13 cellular contexts compared by ENCODE assay signal in genomic region chr6:68313911-68314310, GRCh38.
DNase-seq lines count a peak whose midpoint lies in the region; ATAC-seq, FAIRE-seq and TF ChIP-seq lines count a peak whose summit lies in the region.
"Had no signal": no experiment of that assay in that cellular context is flagged by ENCODE, and none has a peak within 500 bp of the region (broad histone marks: within the 10 kb centered on the region; RNA-seq: fewer than 3 reads in every experiment).

No MANE protein-coding gene starts in this region.

- no peaks in the 10 kb centered on the region for H3K9me3 ChIP-seq in SU-DHL-6 (ENCODE audit: insufficient read depth, low read length)
- no peaks in the 10 kb centered on the region for H3K9me3 ChIP-seq in hepatocyte (ENCODE audit: low read depth)
- no peaks in the 10 kb centered on the region for H3K9me3 ChIP-seq in spleen

- no peak overlapping the region for H3K4me3 ChIP-seq in SU-DHL-6 (ENCODE audit: insufficient read depth, low read length, poor library complexity, severe bottlenecking)
- H3K4me3 ChIP-seq in hepatocyte, result no peak overlapping the region
- H3K4me3 ChIP-seq in spleen, result no peak overlapping the region

- 61% methylated on average over 1 of the region's 1 CpG for WGBS in hepatocyte (ENCODE audit: low lambda C conversion rate, missing lambda C conversion rate)
- 54 to 75% (median 64%) methylated on average over 1 of the region's 1 CpG for WGBS in spleen, 5 donors

- ATAC-seq in HG02885 (IDR thresholded peaks at IDR 0.05; ENCODE audit: poor library complexity, unreplicated experiment) (peak; percentile 51), HG03571 (IDR thresholded peaks at IDR 0.05; ENCODE audit: unreplicated experiment) (no peak)

- H3K9me2 ChIP-seq in SU-DHL-6 (replicated peaks; ENCODE audit: insufficient read depth, low read length), result no peaks in the 10 kb centered on the region
- no peaks in the 10 kb centered on the region for H3K9me2 ChIP-seq in hepatocyte (replicated peaks; ENCODE audit: insufficient read depth)

- TF ChIP-seq POLR2A in spleen (IDR thresholded peaks at IDR 0.05), result no peak

- H2AFZ ChIP-seq in SU-DHL-6 (ENCODE audit: low read depth, low read length, severe bottlenecking), result peak overlapping the region; percentile 35
- H2AFZ ChIP-seq in hepatocyte, result no peak overlapping the region

- H3K4me2 ChIP-seq in SU-DHL-6 (ENCODE audit: low read depth, low read length, poor library complexity, severe bottlenecking) (no peak overlapping the region), hepatocyte (no peak overlapping the region)

- H3K27ac ChIP-seq in SU-DHL-6 (ENCODE audit: low read depth, low read length), result no peak overlapping the region
- no peak overlapping the region for H3K27ac ChIP-seq in hepatocyte
- no peak overlapping the region for H3K27ac ChIP-seq in spleen

- H3K9ac ChIP-seq in SU-DHL-6 (ENCODE audit: low read length), result no peak overlapping the region

- H3F3A ChIP-seq in SU-DHL-6 (ENCODE audit: insufficient read depth), result no peaks in the 10 kb centered on the region

- DNase-seq in D721Med (ENCODE audit: insufficient read length, low spot score) (no peak), hepatocyte (ENCODE audit: low spot score) (no peak), kidney tubule cell (ENCODE audit: low spot score) (no peak), spleen (no peak), NCI-H510A (lab: John Stamatoyannopoulos, UW) (no peak)
- DNase-seq: caudate nucleus, Karpas-422, NCI-H526 treated with DMSO at 0.1 percent for 48 hours, posterior cingulate gyrus, substantia nigra had no signal

- H3K27me3 ChIP-seq in SU-DHL-6 (ENCODE audit: low read length) (no peaks in the 10 kb centered on the region), hepatocyte (no peaks in the 10 kb centered on the region), spleen (replicated peaks in 1 of 7) (no peaks in the 10 kb centered on the region)

- no peaks in the 10 kb centered on the region for H4K20me1 ChIP-seq in SU-DHL-6 (ENCODE audit: low read depth, low read length)
- no peaks in the 10 kb centered on the region for H4K20me1 ChIP-seq in hepatocyte (ENCODE audit: insufficient read depth, poor library complexity, severe bottlenecking)

- H3K4me1 ChIP-seq in hepatocyte (ENCODE audit: insufficient read depth), result no peaks in the 10 kb centered on the region
- H3K4me1 ChIP-seq in spleen, result no peaks in the 10 kb centered on the region

- no peaks in the 10 kb centered on the region for H3K36me3 ChIP-seq in SU-DHL-6 (ENCODE audit: low read length)
- H3K36me3 ChIP-seq in hepatocyte (replicated peaks; ENCODE audit: insufficient read depth, low read depth), result no peaks in the 10 kb centered on the region
- no peaks in the 10 kb centered on the region for H3K36me3 ChIP-seq in spleen

- TF ChIP-seq CTCF in D721Med (IDR thresholded peaks at IDR 0.05; ENCODE audit: insufficient read depth, missing control alignments) (peak; percentile 26), SU-DHL-6 (IDR thresholded peaks at IDR 0.05; ENCODE audit: insufficient read depth, low read length, poor library complexity, severe bottlenecking) (no peak), hepatocyte (IDR thresholded peaks at IDR 0.05; ENCODE audit: poor library complexity) (peak; percentile 45), spleen (IDR thresholded peaks at IDR 0.05 in 8 of 11, conservative IDR thresholded peaks at IDR 0.05 in 3 of 11) (no peak)

- H3K79me2 ChIP-seq in SU-DHL-6 (ENCODE audit: insufficient read depth, low read length), result no peaks in the 10 kb centered on the region
- H3K79me2 ChIP-seq in hepatocyte, result no peaks in the 10 kb centered on the region

- intact Hi-C loops in spleen (cut with DNase I; ENCODE audit: low total_unique reads), result no loop called here

- no peak for FAIRE-seq in D721Med (lab: Jason Lieb, UNC)

Comparison
In these comparisons a context has a peak if more than half of its experiments do, and no peak if none do; other contexts are left out.
1. CTCF ChIP-seq: peak in D721Med (single experiment) and hepatocyte (single experiment); none in SU-DHL-6 (single experiment) and spleen (0 of 11).